ENCODE assay signal across 8 cellular contexts in the genomic region with DNA sequence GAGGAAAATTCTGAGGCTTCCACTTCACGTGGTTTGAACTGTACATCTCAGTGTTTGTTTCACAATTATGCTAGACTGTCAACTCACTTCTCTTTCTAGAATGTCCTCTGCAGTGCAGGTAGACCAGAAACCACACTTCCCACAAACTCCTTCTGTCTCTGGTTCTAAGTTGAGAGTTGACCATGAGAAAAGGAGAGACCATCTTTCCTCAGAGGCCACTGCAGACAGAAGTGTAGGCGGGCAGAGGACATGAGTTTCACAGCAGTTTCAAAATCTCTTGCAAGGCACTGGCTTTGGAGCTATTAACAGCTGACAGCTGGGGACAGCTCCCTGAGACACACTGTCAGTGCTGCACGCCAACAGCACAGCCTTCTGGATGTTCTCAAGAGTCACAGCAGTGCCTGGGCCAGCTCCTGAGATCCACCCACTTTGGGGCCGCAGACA. TPM values are rescaled to one million over a fixed set of nuclear protein-coding genes. Genes with fewer than 3 reads are reported as not detected.
A peak's percentile ranks its signal among the peaks of the same experiment; 100 is the strongest.
DNase-seq lines count a peak whose midpoint lies in the region; ATAC-seq and TF ChIP-seq lines count a peak whose summit lies in the region.

No MANE protein-coding gene starts in this region.

- POLR2A ChIA-PET in Caco-2 (lab: Charles Lee) = interaction anchor here (0.6 kb wide), 1 partner anchor 8 kb away, joined by 3 read pairs; no protein-coding TSS in a partner anchor

- H3K9me3 ChIP-seq in colonic mucosa = no peaks in the 10 kb centered on the region
- no peaks in the 10 kb centered on the region for H3K9me3 ChIP-seq in Caco-2

- H3K4me3 ChIP-seq in colonic mucosa = no peak overlapping the region
- no peak overlapping the region for H3K4me3 ChIP-seq in Caco-2 (ENCODE audit: low read depth, low read length)

- no peaks in the 10 kb centered on the region for H3K27me3 ChIP-seq in colonic mucosa
- H3K27me3 ChIP-seq in Caco-2 (replicated peaks; ENCODE audit: control insufficient read depth, insufficient read depth, low read length) = no peaks in the 10 kb centered on the region

- H3K36me3 Mint-ChIP-seq in stimulated activated memory B cell treated with anti-CD40 and anti-IgM and Interleukin-4, amounts not matched to agents 10 μg/mL and 1 μg/mL and 100 μg/mL, for 72 hours = peaks cover 53% of the 10 kb centered on the region
- H3K36me3 Mint-ChIP-seq in Caco-2 (ENCODE audit: insufficient read depth, unreplicated experiment) = peaks cover 22% of the 10 kb centered on the region

- H3K9me3 Mint-ChIP-seq in stimulated activated memory B cell treated with anti-CD40 and anti-IgM and Interleukin-4, amounts not matched to agents 10 μg/mL and 1 μg/mL and 100 μg/mL, for 72 hours = no peaks in the 10 kb centered on the region
- no peaks in the 10 kb centered on the region for H3K9me3 Mint-ChIP-seq in Caco-2 (ENCODE audit: unreplicated experiment)

- no peak overlapping the region for H3K4me3 Mint-ChIP-seq in stimulated activated memory B cell treated with anti-CD40 and anti-IgM and Interleukin-4, amounts not matched to agents 10 μg/mL and 1 μg/mL and 100 μg/mL, for 72 hours
- no peak overlapping the region for H3K4me3 Mint-ChIP-seq in Caco-2 (ENCODE audit: unreplicated experiment)

- H3K36me3 ChIP-seq in colonic mucosa (no peaks in the 10 kb centered on the region), Caco-2 (ENCODE audit: control insufficient read depth, insufficient read depth, low read length) (no peaks in the 10 kb centered on the region; the same call in 1 of the 2 replicates)

- H3K27me3 Mint-ChIP-seq in stimulated activated memory B cell treated with anti-CD40 and anti-IgM and Interleukin-4, amounts not matched to agents 10 μg/mL and 1 μg/mL and 100 μg/mL, for 72 hours = no peaks in the 10 kb centered on the region
- no peaks in the 10 kb centered on the region for H3K27me3 Mint-ChIP-seq in Caco-2 (ENCODE audit: insufficient read depth, unreplicated experiment)

- H3K4me1 ChIP-seq in colonic mucosa (no peaks in the 10 kb centered on the region), Caco-2 (no peaks in the 10 kb centered on the region)

- CTCF ChIA-PET in Caco-2 (lab: Charles Lee) = interaction anchor here (1.2 kb wide), 1 partner anchor 177 kb away, joined by 3 read pairs; no protein-coding TSS in a partner anchor

- no TSS peak for BruUV-seq in Caco-2 (replicated peaks; lab: Mats Ljungman, UMichigan)

- DNase-seq in AG08396 (ENCODE audit: low spot score) (peak; percentile 15), colonic mucosa (peak; percentile 18), Caco-2 (no peak)
- DNase-seq in stimulated activated naive CD4-positive, alpha-beta T cell (lab: John Stamatoyannopoulos, UW) = no peak
- DNase-seq in activated naive CD4-positive, alpha-beta T cell (lab: John Stamatoyannopoulos, UW) = no peak

- intact Hi-C loops in colonic mucosa (cut with DNase I) = no loop called here
- intact Hi-C loops in Caco-2 (cut with micrococcal nuclease; ENCODE audit: unreplicated experiment) = no loop called here

- peaks cover 25% of the 10 kb centered on the region for H3K4me1 Mint-ChIP-seq in stimulated activated memory B cell treated with anti-CD40 and anti-IgM and Interleukin-4, amounts not matched to agents 10 μg/mL and 1 μg/mL and 100 μg/mL, for 72 hours
- H3K4me1 Mint-ChIP-seq in Caco-2 (ENCODE audit: low read depth, unreplicated experiment) = no peaks in the 10 kb centered on the region

- ATAC-seq in GM19395 (IDR thresholded peaks at IDR 0.05; ENCODE audit: unreplicated experiment) = peak; percentile 96
- ATAC-seq in HG03159 (IDR thresholded peaks at IDR 0.05; ENCODE audit: unreplicated experiment) = peak; percentile 80
- peak; percentile 93 for ATAC-seq in stimulated activated memory B cell treated with anti-CD40 and anti-IgM and Interleukin-4, amounts not matched to agents 10 μg/mL and 1 μg/mL and 100 μg/mL, for 72 hours

- TF ChIP-seq CTCF in colonic mucosa (IDR thresholded peaks at IDR 0.05) (no peak), Caco-2 (IDR thresholded peaks at IDR 0.05; ENCODE audit: insufficient read depth in 1 of 2, low read depth in 1 of 2, low read length in 1 of 2, severe bottlenecking in 1 of 2, unreplicated experiment in 1 of 2) (no peak)

- no peak overlapping the region for H3K9ac ChIP-seq in colonic mucosa (ENCODE audit: low read depth in 2 of 2, low read length in 2 of 2)

- peak overlapping the region; percentile 13 for H3K27ac Mint-ChIP-seq in stimulated activated memory B cell treated with anti-CD40 and anti-IgM and Interleukin-4, amounts not matched to agents 10 μg/mL and 1 μg/mL and 100 μg/mL, for 72 hours
- H3K27ac Mint-ChIP-seq in Caco-2 (ENCODE audit: unreplicated experiment) = no peak overlapping the region

- no peak overlapping the region for H3K27ac ChIP-seq in colonic mucosa

RNA-seq across cellular contexts. Expression of gene MOXD1, which starts 55.4 kb away (rescaled TPM):
- total RNA-seq in colonic mucosa (1 to 10 TPM; 2.3 to 5.6 TPM), Caco-2 (2022) (0.09 TPM in 1 of 2 replicates, not detected in the other)

RNA-seq across cellular contexts. Expression of gene STX7, which starts 56.2 kb away (rescaled TPM):
- total RNA-seq in colonic mucosa (10 to 100 TPM; 30.5 to 52.8 TPM), Caco-2 (2022) (41.0 and 42.4 TPM in 2 replicates)

Comparison
In these comparisons a context has a peak if more than half of its experiments do, and no peak if none do; other contexts are left out.
1. DNase-seq: peak in AG08396 (single experiment) and colonic mucosa (single experiment); none in stimulated activated naive CD4-positive, alpha-beta T cell (0 of 6), Caco-2 (0 of 2) and activated naive CD4-positive, alpha-beta T cell (0 of 4).
2. Peak in every context shown above with its lines, with median percentiles within 50 percentile points of each other: ATAC-seq.